ENCODE assay signal across 1 cellular context in the genomic region with DNA sequence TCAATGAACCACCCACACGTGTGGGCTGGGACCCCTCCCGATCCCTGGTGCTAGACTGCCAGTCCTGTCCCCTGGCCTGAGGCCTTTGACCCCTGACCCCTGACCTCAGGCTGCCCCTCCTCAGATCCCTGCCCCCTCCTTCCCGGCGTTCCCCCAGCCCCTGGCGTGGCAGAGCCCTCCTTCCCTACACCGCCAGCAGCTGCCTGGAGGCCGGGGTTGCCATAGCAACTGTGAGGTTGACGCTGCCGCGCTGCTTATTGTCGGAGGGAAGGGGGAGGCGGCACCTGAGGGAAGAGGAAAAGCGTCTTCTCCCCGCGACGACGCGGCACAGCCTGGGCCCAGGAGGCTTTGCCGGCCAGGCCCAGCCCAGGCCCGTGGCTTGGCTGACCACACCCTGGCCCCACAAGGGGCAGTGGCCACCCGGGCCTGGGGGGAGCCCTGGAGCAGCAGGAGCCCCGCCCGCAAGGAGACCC.
TF ChIP-seq lines count a peak whose summit lies in the region.

No MANE protein-coding gene starts in this region.

TF ChIP-seq in K562, 482 proteins besides CTCF, POLR2A, EP300 and RAD21:
- TF ChIP-seq GTF2A2 (tag; IDR thresholded peaks at IDR 0.05) (no peak), DNMT1 (IDR thresholded peaks at IDR 0.05) (no peak), CREB1 (IDR thresholded peaks at IDR 0.05) (peak; percentile 62; the same call in 1 of the 2 replicates), CREB1 (CRISPR knock-in tag; IDR thresholded peaks at IDR 0.05) (no peak), DIDO1 (tag; IDR thresholded peaks at IDR 0.05; ENCODE audit: low read depth) (no peak), NR2C1 (IDR thresholded peaks at IDR 0.05) (peak; percentile 95), NR2C1 (tag; IDR thresholded peaks at IDR 0.05) (peak; percentile 95), NR2C2 (CRISPR knock-in tag; IDR thresholded peaks at IDR 0.05) (peak; percentile 93), NR2C2 (tag; IDR thresholded peaks at IDR 0.05) (peak; percentile 93), RNF2 (IDR thresholded peaks at IDR 0.05) (no peak), THRAP3 (IDR thresholded peaks at IDR 0.05; ENCODE audit: borderline replicate concordance) (no peak), CSDE1 (IDR thresholded peaks at IDR 0.05) (peak in 1 of 2 experiments; percentile 51; a peak in 1 of 4 replicates), U2AF1 (optimal IDR thresholded peaks at IDR 0.05; ENCODE audit: low read depth, low read length) (no peak), XRCC3 (IDR thresholded peaks at IDR 0.05) (no peak), SAP30 (IDR thresholded peaks at IDR 0.05; ENCODE audit: borderline replicate concordance, insufficient read depth, low read depth, low read length, poor library complexity, severe bottlenecking) (no peak), COPS2 (conservative IDR thresholded peaks at IDR 0.05) (no peak), YY1 (IDR thresholded peaks at IDR 0.05; ENCODE audit: borderline replicate concordance in 1 of 3, control insufficient read depth in 1 of 3, extremely low read depth in 1 of 3, insufficient read depth in 3 of 3, insufficient read length in 1 of 3, insufficient replicate concordance in 2 of 3, low read depth in 1 of 3, low read length in 2 of 3) (no peak), POLR2AphosphoS2 (IDR thresholded peaks at IDR 0.05; ENCODE audit: low read length) (no peak), MTA1 (IDR thresholded peaks at IDR 0.05; ENCODE audit: borderline replicate concordance) (peak; percentile 35; the same call in 1 of the 2 replicates), RFX1 (IDR thresholded peaks at IDR 0.05) (peak; percentile 94), MTA2 (IDR thresholded peaks at IDR 0.05; ENCODE audit: low read depth) (no peak), CREM (IDR thresholded peaks at IDR 0.05; ENCODE audit: low read depth) (peak; percentile 80), SREBF1 (IDR thresholded peaks at IDR 0.05; ENCODE audit: borderline replicate concordance, low read depth, low read length) (no peak), HNRNPLL (IDR thresholded peaks at IDR 0.05; ENCODE audit: low read depth, low read length, poor library complexity, severe bottlenecking) (peak; percentile 72), ATF1 (CRISPR knock-in tag; IDR thresholded peaks at IDR 0.05) (no peak), ATF1 (tag; IDR thresholded peaks at IDR 0.05) (0 out of 2 replicates have a peak, but pooled peaks have one; percentile 17), HCFC1 (IDR thresholded peaks at IDR 0.05; ENCODE audit: low read depth, low read length) (no peak), GATAD2A (IDR thresholded peaks at IDR 0.05) (no peak)
- TF ChIP-seq, protein P1, sequence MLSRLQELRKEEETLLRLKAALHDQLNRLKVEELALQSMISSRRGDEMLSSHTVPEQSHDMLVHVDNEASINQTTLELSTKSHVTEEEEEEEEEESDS (CRISPR knock-in tag; IDR thresholded peaks at IDR 0.05): no peak
- TF ChIP-seq, protein P2, sequence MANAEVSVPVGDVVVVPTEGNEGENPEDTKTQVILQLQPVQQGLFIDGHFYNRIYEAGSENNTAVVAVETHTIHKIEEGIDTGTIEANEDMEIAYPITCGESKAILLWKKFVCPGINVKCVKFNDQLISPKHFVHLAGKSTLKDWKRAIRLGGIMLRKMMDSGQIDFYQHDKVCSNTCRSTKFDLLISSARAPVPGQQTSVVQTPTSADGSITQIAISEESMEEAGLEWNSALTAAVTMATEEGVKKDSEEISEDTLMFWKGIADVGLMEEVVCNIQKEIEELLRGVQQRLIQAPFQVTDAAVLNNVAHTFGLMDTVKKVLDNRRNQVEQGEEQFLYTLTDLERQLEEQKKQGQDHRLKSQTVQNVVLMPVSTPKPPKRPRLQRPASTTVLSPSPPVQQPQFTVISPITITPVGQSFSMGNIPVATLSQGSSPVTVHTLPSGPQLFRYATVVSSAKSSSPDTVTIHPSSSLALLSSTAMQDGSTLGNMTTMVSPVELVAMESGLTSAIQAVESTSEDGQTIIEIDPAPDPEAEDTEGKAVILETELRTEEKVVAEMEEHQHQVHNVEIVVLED (CRISPR knock-in tag; IDR thresholded peaks at IDR 0.05): no peak
- TF ChIP-seq, protein P3, sequence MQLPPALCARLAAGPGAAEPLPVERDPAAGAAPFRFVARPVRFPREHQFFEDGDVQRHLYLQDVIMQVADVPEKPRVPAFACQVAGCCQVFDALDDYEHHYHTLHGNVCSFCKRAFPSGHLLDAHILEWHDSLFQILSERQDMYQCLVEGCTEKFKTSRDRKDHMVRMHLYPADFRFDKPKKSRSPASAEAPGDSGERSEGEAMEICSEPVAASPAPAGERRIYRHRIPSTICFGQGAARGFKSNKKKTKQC (CRISPR knock-in tag; IDR thresholded peaks at IDR 0.05): no peak
